ENCODE assay signal across 17 cellular contexts in the genomic region with DNA sequence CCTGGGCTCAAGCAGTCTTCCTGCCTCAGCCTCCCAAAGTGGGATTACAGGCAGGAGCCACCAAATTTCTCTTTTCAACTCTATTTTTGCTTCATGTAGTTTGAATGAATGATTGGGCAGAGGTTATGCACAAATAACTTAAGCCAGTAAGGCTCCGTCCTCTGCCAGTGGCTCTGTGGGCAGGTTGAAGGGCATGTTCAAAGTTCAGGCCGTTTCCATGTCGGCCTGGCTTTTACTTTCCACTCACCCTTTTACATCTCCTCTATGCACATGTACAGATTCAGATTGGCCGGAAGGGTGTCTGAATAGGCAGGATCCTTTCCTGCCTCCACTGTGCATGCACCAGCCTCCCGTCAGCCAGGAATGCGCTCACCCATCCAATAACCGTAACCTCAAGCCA.
DNase-seq lines count a peak whose midpoint lies in the region; ATAC-seq, FAIRE-seq and TF ChIP-seq lines count a peak whose summit lies in the region.
"Had no signal": no experiment of that assay in that cellular context is flagged by ENCODE, and none has a peak within 500 bp of the region (broad histone marks: within the 10 kb centered on the region; RNA-seq: fewer than 3 reads in every experiment).

No MANE protein-coding gene starts in this region.

- FAIRE-seq in HepG2 (lab: Jason Lieb, UNC) (no peak), H54 (lab: Jason Lieb, UNC) (no peak)
- FAIRE-seq: GM12892 had no signal

- no peak overlapping the region for H3K23ac ChIP-seq in mesenchymal stem cell (ENCODE audit: low read length in 2 of 2)

- TF ChIP-seq RAD21 in HepG2 (CRISPR knock-in tag; IDR thresholded peaks at IDR 0.05), result no peak

- TF ChIP-seq POLR2A in HepG2 (IDR thresholded peaks at IDR 0.05; ENCODE audit: insufficient read depth in 1 of 2, low read depth in 2 of 2, low read length in 2 of 2) (no peak), H54 (IDR thresholded peaks at IDR 0.05; ENCODE audit: low read depth, low read length) (no peak)

- no peak overlapping the region for H2AFZ ChIP-seq in HepG2 (ENCODE audit: low read length)
- H2AFZ ChIP-seq in mesenchymal stem cell (ENCODE audit: low read depth, low read length), result no peak overlapping the region

- no peak overlapping the region for H3K9ac ChIP-seq in HepG2 (ENCODE audit: insufficient read depth, low read depth, low read length)
- H3K9ac ChIP-seq in mesenchymal stem cell (ENCODE audit: low read length), result no peak overlapping the region

- H3K27ac ChIP-seq in HepG2 (ENCODE audit: extremely low read length, insufficient read depth, low read length) (no peak overlapping the region), mesenchymal stem cell (ENCODE audit: low read length, poor library complexity, severe bottlenecking) (no peak overlapping the region)

- peak overlapping the region; percentile 70 for H4K91ac ChIP-seq in mesenchymal stem cell (ENCODE audit: low read length)

- H4K20me1 ChIP-seq in HepG2 (ENCODE audit: insufficient read depth, low read length), result no peaks in the 10 kb centered on the region

- intact Hi-C loops in cardiac septum (cut with DNase I), result no loop called here
- intact Hi-C loops in Right ventricle myocardium superior (cut with DNase I), result no loop called here
- intact Hi-C loops in HepG2 (cut with micrococcal nuclease; ENCODE audit: unreplicated experiment), result no loop called here

- CTCF ChIA-PET in HepG2 (lab: Yijun Ruan, JAX; ENCODE audit: low intra/inter-chr PET ratio, low total read pairs), result no interaction called here

- H2AK5ac ChIP-seq in mesenchymal stem cell (ENCODE audit: low read length, severe bottlenecking), result no peak overlapping the region

- H3K79me1 ChIP-seq in mesenchymal stem cell (replicated peaks; ENCODE audit: low read length, poor library complexity, severe bottlenecking), result no peaks in the 10 kb centered on the region

- H3K4me2 ChIP-seq in HepG2 (ENCODE audit: low read depth, low read length) (peak overlapping the region; percentile 29; the same call in 1 of the 2 replicates), mesenchymal stem cell (ENCODE audit: low read length, poor library complexity, severe bottlenecking) (no peak overlapping the region)

- H4K8ac ChIP-seq in mesenchymal stem cell (ENCODE audit: low read length), result no peak overlapping the region

- no peak overlapping the region for H3K18ac ChIP-seq in mesenchymal stem cell (ENCODE audit: low read depth in 1 of 2, low read length in 2 of 2)

- no peak overlapping the region for H3K14ac ChIP-seq in mesenchymal stem cell (ENCODE audit: low read length in 2 of 2)

- H3K36me3 ChIP-seq in HepG2 (replicated peaks in 1 of 2; ENCODE audit: control insufficient read depth in 1 of 2, insufficient read depth in 2 of 2, low read length in 2 of 2) (no peaks in the 10 kb centered on the region), mesenchymal stem cell (ENCODE audit: control insufficient read depth in 1 of 2, insufficient read depth in 2 of 2, low read depth in 1 of 2, low read length in 2 of 2) (peaks cover 4 to 35% of the 10 kb centered on the region in 2 experiments)

- 44% methylated on average over 7 of the region's 7 CpGs for WGBS in HepG2 (ENCODE audit: low lambda C conversion rate)
- WGBS in mesenchymal stem cell, result 94% methylated on average over 7 of the region's 7 CpGs

- no peak for TF ChIP-seq EP300 in HepG2 (IDR thresholded peaks at IDR 0.05; ENCODE audit: low read depth in 2 of 2, low read length in 2 of 2)
- TF ChIP-seq EP300 in HepG2 (CRISPR knock-in tag; IDR thresholded peaks at IDR 0.05; ENCODE audit: borderline replicate concordance), result no peak

- no peaks in the 10 kb centered on the region for H3K79me2 ChIP-seq in HepG2 (ENCODE audit: insufficient read depth, low read length)

- no peak overlapping the region for H2BK15ac ChIP-seq in mesenchymal stem cell (ENCODE audit: low read depth, poor library complexity, severe bottlenecking)

- peaks cover 9% of the 10 kb centered on the region for H3K4me1 ChIP-seq in HepG2 (ENCODE audit: insufficient read depth, low read length)
- H3K4me1 ChIP-seq in mesenchymal stem cell (ENCODE audit: control insufficient read depth, insufficient read depth, low read depth, low read length), result no peaks in the 10 kb centered on the region

- H2BK120ac ChIP-seq in mesenchymal stem cell (ENCODE audit: low read depth, low read length), result no peak overlapping the region

- H2BK12ac ChIP-seq in mesenchymal stem cell (ENCODE audit: low read length in 2 of 2), result no peak overlapping the region

- H3K4me3 ChIP-seq in HepG2 (replicated peaks in 1 of 3; ENCODE audit: insufficient read depth in 1 of 3, low read depth in 2 of 3, low read length in 3 of 3) (no peak overlapping the region), mesenchymal stem cell (ENCODE audit: insufficient read depth in 1 of 2, low read depth in 1 of 2, low read length in 2 of 2) (no peak overlapping the region)

- DNase-seq in cardiac septum (ENCODE audit: low spot score), result peak; percentile 12
- DNase-seq in Right ventricle myocardium superior, result no peak
- no peak for DNase-seq in HepG2 (ENCODE audit: low spot score)
- DNase-seq in mesenchymal stem cell, result no peak
- DNase-seq in H54 (ENCODE audit: insufficient read length, low spot score), result no peak
- no peak for DNase-seq in HUDEP-2 (lab: John Stamatoyannopoulos, UW; ENCODE audit: unreplicated experiment in 76 of 76)
- DNase-seq in HK-2 (ENCODE audit: unreplicated experiment), result no peak
- DNase-seq: C1 segment of cervical spinal cord; Calu3; CD4-positive, alpha-beta memory T cell; COR-L47; DMS53; DMS79 treated with DMSO at 0.1 percent for 48 hours; GOT3; H7; HCEC 1CT had no signal

- ATAC-seq in Right ventricle myocardium superior (ENCODE audit: poor library complexity) (no peak), HepG2 (peak; percentile 66)

- H3K9me3 ChIP-seq in HepG2 (ENCODE audit: low read length) (no peaks in the 10 kb centered on the region), mesenchymal stem cell (ENCODE audit: control insufficient read depth, low read length) (peaks cover 4% of the 10 kb centered on the region)

- H3K4ac ChIP-seq in mesenchymal stem cell (ENCODE audit: low read depth in 1 of 2, low read length in 2 of 2), result no peak overlapping the region

- POLR2A ChIA-PET in HepG2 (lab: Yijun Ruan, JAX), result no interaction called here

- no peak for TF ChIP-seq CTCF in HepG2 (CRISPR knock-in tag; IDR thresholded peaks at IDR 0.05)

- BruUV-seq in HepG2 (replicated peaks; lab: Mats Ljungman, UMichigan), result no TSS peak

- H2BK5ac ChIP-seq in mesenchymal stem cell (ENCODE audit: low read depth, low read length, poor library complexity, severe bottlenecking), result no peak overlapping the region

- no peaks in the 10 kb centered on the region for H3K27me3 ChIP-seq in HepG2 (ENCODE audit: control insufficient read depth in 1 of 2, insufficient read depth in 2 of 2, low read length in 2 of 2)
- no peaks in the 10 kb centered on the region for H3K27me3 ChIP-seq in mesenchymal stem cell (ENCODE audit: control insufficient read depth in 1 of 2, insufficient read depth in 1 of 2, low read length in 2 of 2)

- in situ Hi-C loops in HepG2 (cut with HindIII; ENCODE audit: extremely low pct_ligation_motif_present, low pct_unique_long_range_greater_than_20kb), result no loop called here

TF ChIP-seq in HepG2, 621 proteins besides CTCF, POLR2A, EP300 and RAD21:
- TF ChIP-seq GZF1 (CRISPR knock-in tag; IDR thresholded peaks at IDR 0.05), result no peak
- peak; percentile 31 for TF ChIP-seq HNF4A (CRISPR knock-in tag; IDR thresholded peaks at IDR 0.05)
TF ChIP-seq in HepG2: peak in this region for 1.
